ENCODE assay signal across 12 cellular contexts in the genomic region with DNA sequence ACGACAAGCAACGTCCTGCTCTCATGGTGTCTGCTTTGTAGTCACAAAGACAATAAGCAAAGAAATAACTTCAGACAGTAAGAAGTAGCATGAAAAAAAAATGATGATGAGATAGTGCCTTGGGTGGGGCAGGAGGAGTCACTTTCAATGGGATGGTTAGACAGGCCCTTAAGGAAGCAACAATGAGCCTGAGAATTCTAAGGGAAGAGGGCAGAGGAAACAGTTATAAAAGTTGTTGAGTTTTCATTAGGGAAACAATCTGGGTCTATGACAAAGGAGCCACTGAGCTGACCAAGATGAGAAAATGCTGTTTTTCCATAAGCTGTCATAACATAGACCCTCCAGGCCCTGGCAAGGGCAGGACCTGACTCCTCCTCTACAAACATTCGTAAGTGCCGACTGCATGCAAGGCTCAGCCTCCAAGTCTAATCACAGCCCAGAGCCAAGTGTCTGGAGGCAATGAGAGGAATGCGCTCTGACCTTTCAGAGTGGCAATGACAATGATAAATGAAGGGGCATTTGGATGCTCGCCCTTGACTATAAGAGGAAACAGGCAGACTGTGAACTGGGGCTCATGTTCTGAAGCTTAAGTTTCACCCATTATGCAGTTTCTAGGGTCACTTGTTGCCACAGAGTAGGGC. TPM values are rescaled to one million over a fixed set of nuclear protein-coding genes. Genes with fewer than 3 reads are reported as not detected.
DNase-seq lines count a peak whose midpoint lies in the region; ATAC-seq, FAIRE-seq and TF ChIP-seq lines count a peak whose summit lies in the region.
"Had no signal": no experiment of that assay in that cellular context is flagged by ENCODE, and none has a peak within 500 bp of the region (broad histone marks: within the 10 kb centered on the region; RNA-seq: fewer than 3 reads in every experiment).

No MANE protein-coding gene starts in this region.

- H3K36me3 ChIP-seq in endothelial cell of umbilical vein (ENCODE audit: control insufficient read depth in 2 of 2, extremely low read depth in 1 of 2, insufficient read depth in 2 of 2, low read length in 2 of 2): no peaks in the 10 kb centered on the region
- no peaks in the 10 kb centered on the region for H3K36me3 ChIP-seq in CD8-positive, alpha-beta T cell (ENCODE audit: insufficient read depth, low read length)

- H3K4me2 ChIP-seq in endothelial cell of umbilical vein (ENCODE audit: insufficient read depth, low read length): no peak overlapping the region

- H3K4me1 Mint-ChIP-seq in CD8-positive, alpha-beta T cell (ENCODE audit: low read depth): no peaks in the 10 kb centered on the region
- H3K4me1 Mint-ChIP-seq: stimulated activated naive CD8-positive, alpha-beta T cell treated with anti-CD3 and anti-CD28 coated beads, Interleukin-15, amount 100 ng/mL, for 72 hours had no signal

- dilution Hi-C loops in endothelial cell of umbilical vein (cut with MboI; ENCODE audit: extremely low pct_ligation_motif_present, low sequenced_read_pairs): no loop called here

- DNase-seq in NCI-H69 (lab: John Stamatoyannopoulos, UW) (peak; percentile 4), endothelial cell of umbilical vein (ENCODE audit: low read depth, low spot score) (peak; percentile 87), mucosa of gallbladder (ENCODE audit: low spot score) (peak; percentile 74), ureter (ENCODE audit: low spot score) (peak; percentile 71)
- no peak for DNase-seq in stimulated activated naive CD4-positive, alpha-beta T cell (lab: John Stamatoyannopoulos, UW)
- no peak for DNase-seq in CD8-positive, alpha-beta T cell
- no peak for DNase-seq in effector CD8-positive, alpha-beta T cell (lab: John Stamatoyannopoulos, UW)
- DNase-seq: activated T-cell treated with anti-CD3 and anti-CD28 coated beads, Interleukin-2, amount 50 U/mL, for 1 hour; KG1; NK-92 treated with Interleukin-12 subunit alpha and Interleukin-12 subunit beta, amount 100 ng/mL, for 24 hours; stimulated activated naive CD8-positive, alpha-beta T cell treated with anti-CD3 and anti-CD28 coated beads, Interleukin-15, amount 100 ng/mL, for 72 hours had no signal

- intact Hi-C loops in endothelial cell of umbilical vein (cut with micrococcal nuclease): no loop called here
- intact Hi-C loops in CD8-positive, alpha-beta T cell (cut with DNase I, micrococcal nuclease): no loop called here

- no peaks in the 10 kb centered on the region for H3K36me3 Mint-ChIP-seq in CD8-positive, alpha-beta T cell

- H3K9me3 ChIP-seq in endothelial cell of umbilical vein (replicated peaks; ENCODE audit: control insufficient read depth, insufficient read depth, low read length): no peaks in the 10 kb centered on the region
- no peaks in the 10 kb centered on the region for H3K9me3 ChIP-seq in CD8-positive, alpha-beta T cell (ENCODE audit: low read length)

- ATAC-seq in CD8-positive, alpha-beta T cell: no peak
- ATAC-seq: stimulated activated naive CD8-positive, alpha-beta T cell treated with anti-CD3 and anti-CD28 coated beads, Interleukin-15, amount 100 ng/mL, for 72 hours had no signal

- TF ChIP-seq POLR2A in endothelial cell of umbilical vein (IDR thresholded peaks at IDR 0.05; ENCODE audit: low read depth, low read length): no peak

- CTCF ChIA-PET in endothelial cell of umbilical vein (lab: Charles Lee): interaction anchor here (0.6 to 4.3 kb wide), 4 partner anchors 14 to 290 kb away, joined by 3 to 18 read pairs (median 4); no protein-coding TSS in a partner anchor
- CTCF ChIA-PET in CD8-positive, alpha-beta T cell (lab: Charles Lee): no interaction called here

- no peak overlapping the region for H3K27ac ChIP-seq in endothelial cell of umbilical vein (ENCODE audit: insufficient read depth, low read depth, low read length)
- H3K27ac ChIP-seq in CD8-positive, alpha-beta T cell (ENCODE audit: low read depth, low read length): no peak overlapping the region

- H3K9me3 Mint-ChIP-seq in CD8-positive, alpha-beta T cell: no peaks in the 10 kb centered on the region
- H3K9me3 Mint-ChIP-seq: stimulated activated naive CD8-positive, alpha-beta T cell treated with anti-CD3 and anti-CD28 coated beads, Interleukin-15, amount 100 ng/mL, for 72 hours had no signal

- peaks cover 0 to 3% of the 10 kb centered on the region in 2 experiments for H3K27me3 ChIP-seq in endothelial cell of umbilical vein (ENCODE audit: control insufficient read depth in 2 of 2, insufficient read depth in 2 of 2, low read length in 2 of 2)
- H3K27me3 ChIP-seq in CD8-positive, alpha-beta T cell (ENCODE audit: insufficient read depth, low read length): peaks cover 3% of the 10 kb centered on the region

- H3K4me1 ChIP-seq in endothelial cell of umbilical vein (ENCODE audit: control insufficient read depth, extremely low read depth, insufficient read depth, low read length): peaks cover 37% of the 10 kb centered on the region
- no peaks in the 10 kb centered on the region for H3K4me1 ChIP-seq in CD8-positive, alpha-beta T cell (ENCODE audit: insufficient read depth, low read length)

- H2AFZ ChIP-seq in endothelial cell of umbilical vein (ENCODE audit: low read depth, low read length): no peak overlapping the region

- BruUV-seq in endothelial cell of umbilical vein (replicated peaks; lab: Mats Ljungman, UMichigan): no TSS peak

- FAIRE-seq in endothelial cell of umbilical vein (lab: Jason Lieb, UNC): no peak
- FAIRE-seq: GM19239 had no signal

- POLR2A ChIA-PET in endothelial cell of umbilical vein (lab: Charles Lee): no interaction called here
- POLR2A ChIA-PET in CD8-positive, alpha-beta T cell (lab: Charles Lee): no interaction called here

- no peaks in the 10 kb centered on the region for H3K9me1 ChIP-seq in endothelial cell of umbilical vein (replicated peaks; ENCODE audit: control insufficient read depth, extremely low read depth, insufficient read depth, low read length)

- no peak overlapping the region for H3K4me3 Mint-ChIP-seq in CD8-positive, alpha-beta T cell
- H3K4me3 Mint-ChIP-seq: stimulated activated naive CD8-positive, alpha-beta T cell treated with anti-CD3 and anti-CD28 coated beads, Interleukin-15, amount 100 ng/mL, for 72 hours had no signal

- no peak overlapping the region for H3K4me3 ChIP-seq in endothelial cell of umbilical vein (replicated peaks in 1 of 3; ENCODE audit: insufficient read depth in 1 of 3, low read depth in 1 of 3, low read length in 3 of 3)
- H3K4me3 ChIP-seq in CD8-positive, alpha-beta T cell (ENCODE audit: low read depth, low read length): no peak overlapping the region

- TF ChIP-seq CTCF in endothelial cell of umbilical vein (IDR thresholded peaks at IDR 0.05; ENCODE audit: extremely low read depth in 1 of 2, insufficient read depth in 1 of 2, low read depth in 1 of 2, low read length in 2 of 2): no peak
- no peak for TF ChIP-seq CTCF in CD8-positive, alpha-beta T cell (IDR thresholded peaks at IDR 0.05)

- H3K79me2 ChIP-seq in endothelial cell of umbilical vein (ENCODE audit: control insufficient read depth, insufficient read depth, low read length): no peaks in the 10 kb centered on the region

- no peak overlapping the region for H3K27ac Mint-ChIP-seq in CD8-positive, alpha-beta T cell
- H3K27ac Mint-ChIP-seq: stimulated activated naive CD8-positive, alpha-beta T cell treated with anti-CD3 and anti-CD28 coated beads, Interleukin-15, amount 100 ng/mL, for 72 hours had no signal

- H3K27me3 Mint-ChIP-seq in CD8-positive, alpha-beta T cell (ENCODE audit: low read depth): peaks cover 25% of the 10 kb centered on the region

- no peak overlapping the region for H3K9ac ChIP-seq in endothelial cell of umbilical vein (replicated peaks; ENCODE audit: extremely low read depth, insufficient read depth, low read length)

- no peaks in the 10 kb centered on the region for H4K20me1 ChIP-seq in endothelial cell of umbilical vein (replicated peaks; ENCODE audit: control insufficient read depth, extremely low read depth, insufficient read depth, low read length)

TF ChIP-seq in endothelial cell of umbilical vein, 7 proteins besides CTCF, POLR2A, EP300 and RAD21:
- TF ChIP-seq MYC (IDR thresholded peaks at IDR 0.05; ENCODE audit: low read depth, low read length): no peak
- no peak for TF ChIP-seq POLR2AphosphoS5 (IDR thresholded peaks at IDR 0.05; ENCODE audit: insufficient read depth, low read depth, low read length)
- TF ChIP-seq, protein P1, sequence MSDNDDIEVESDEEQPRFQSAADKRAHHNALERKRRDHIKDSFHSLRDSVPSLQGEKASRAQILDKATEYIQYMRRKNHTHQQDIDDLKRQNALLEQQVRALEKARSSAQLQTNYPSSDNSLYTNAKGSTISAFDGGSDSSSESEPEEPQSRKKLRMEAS (IDR thresholded peaks at IDR 0.05; ENCODE audit: insufficient read depth, insufficient read length): no peak
- TF ChIP-seq FOS (IDR thresholded peaks at IDR 0.05; ENCODE audit: borderline replicate concordance, insufficient read depth, low read length): no peak
- no peak for TF ChIP-seq JUN (IDR thresholded peaks at IDR 0.05; ENCODE audit: borderline replicate concordance, insufficient read depth, insufficient read length, low read depth)
- TF ChIP-seq GATA2 (IDR thresholded peaks at IDR 0.05; ENCODE audit: insufficient read depth, insufficient read length, low read depth, low read length): no peak
- TF ChIP-seq EZH2 (IDR thresholded peaks at IDR 0.05; ENCODE audit: borderline replicate concordance, low read depth, low read length, severe bottlenecking): no peak

RNA-seq across cellular contexts. Expression of a gene that starts 43.7 kb away (rescaled TPM):
- total RNA-seq in endothelial cell of umbilical vein: 0.74 and 1.6 TPM in 2 replicates
- 2.0 TPM in 2 replicates for polyA plus RNA-seq in endothelial cell of umbilical vein
- polyA plus RNA-seq in endothelial cell of umbilical vein (2011; cell fraction: cytosol; rRNA removed): 1.4 and 2.1 TPM in 2 replicates
- 1.1 and 2.0 TPM in 2 replicates for polyA plus RNA-seq in endothelial cell of umbilical vein (2011; cell fraction: nucleus; rRNA removed)
- 4.7 and 10.1 TPM in 2 replicates for polyA plus RNA-seq in endothelial cell of umbilical vein (2012)
- polyA minus RNA-seq in endothelial cell of umbilical vein: 6.1 and 7.6 TPM in 2 replicates
- polyA minus RNA-seq in endothelial cell of umbilical vein (2011; cell fraction: cytosol; rRNA and poly(A)+ RNA removed): 8.5 TPM
- polyA minus RNA-seq in endothelial cell of umbilical vein (2011; cell fraction: nucleus; rRNA and poly(A)+ RNA removed): 2.8 and 2.9 TPM in 2 replicates
- total RNA-seq in mucosa of gallbladder: 47.6 TPM
- total RNA-seq in ureter: 113 TPM
- total RNA-seq in CD8-positive, alpha-beta T cell: not detected

Comparison
In these comparisons a context has a peak if more than half of its experiments do, and no peak if none do; other contexts are left out.
1. DNase-seq: peak in NCI-H69 (single experiment), endothelial cell of umbilical vein (single experiment), mucosa of gallbladder (single experiment) and ureter (single experiment); none in stimulated activated naive CD4-positive, alpha-beta T cell (0 of 6), CD8-positive, alpha-beta T cell (0 of 7) and effector CD8-positive, alpha-beta T cell (single experiment).
2. RNA of a gene that starts 43.7 kb away (total RNA-seq): 113 TPM in ureter (single experiment) and 47.6 TPM in mucosa of gallbladder (single experiment); 0.74 to 1.6 TPM in endothelial cell of umbilical vein and not detected in CD8-positive, alpha-beta T cell; every median in the first group is over 10 times any median in the second.